In genomic region chr6:96980142-96980541, GRCh38 we compare ENCODE assay signal across 37 cellular contexts. TPM values are rescaled to one million over a fixed set of nuclear protein-coding genes. Genes with fewer than 3 reads are reported as not detected.
"Had no signal": no experiment of that assay in that cellular context is flagged by ENCODE, and none has a peak within 500 bp of the region (broad histone marks: within the 10 kb centered on the region; RNA-seq: fewer than 3 reads in every experiment).

No MANE protein-coding gene starts in this region.

- H3K4me3 ChIP-seq: MG63 had no signal

- H3K4me2 ChIP-seq: KMS-11 had no signal

- H3K27me3 ChIP-seq: MG63 had no signal

- H3K9ac ChIP-seq: KMS-11 had no signal

- DNase-seq: Karpas-422, Kasumi-1, KG1, MG63, MM.1S, MV-4-11, NCI-H1048, NCI-H1092, NCI-H1092 treated with DMSO at 0.1 percent for 48 hours, NCI-H1105, NCI-H1105 treated with DMSO at 0.1 percent for 48 hours, NCI-H1417, NCI-H1417 treated with DMSO at 0.1 percent for 48 hours, NCI-H1436, NCI-H1436 treated with DMSO at 0.1 percent for 48 hours, NCI-H146, NCI-H1694, NCI-H1694 treated with DMSO at 0.1 percent for 48 hours, NCI-H187, NCI-H187 treated with DMSO at 0.1 percent for 48 hours, NCI-H1930, NCI-H2029, NCI-H2029 treated with DMSO at 0.1 percent for 48 hours, NCI-H2081, NCI-H2081 treated with DMSO at 0.1 percent for 48 hours, NCI-H2107, NCI-H2171, NCI-H2171 treated with DMSO at 0.1 percent for 48 hours, NCI-H2227 treated with DMSO at 0.1 percent for 48 hours, NCI-H226, NCI-H345, NCI-H446, NCI-H446 treated with DMSO at 0.1 percent for 48 hours had no signal

- H3K27ac ChIP-seq: KMS-11 had no signal

- H3K36me3 ChIP-seq: MG63 had no signal

RNA-seq across cellular contexts. Expression of gene KLHL32, which starts 55.6 kb away (rescaled TPM):
- total RNA-seq: LHCN-M2, M059J, MCF 10A had no signal
